Comparison of ENCODE assay signal across 8 cellular contexts in the genomic region with DNA sequence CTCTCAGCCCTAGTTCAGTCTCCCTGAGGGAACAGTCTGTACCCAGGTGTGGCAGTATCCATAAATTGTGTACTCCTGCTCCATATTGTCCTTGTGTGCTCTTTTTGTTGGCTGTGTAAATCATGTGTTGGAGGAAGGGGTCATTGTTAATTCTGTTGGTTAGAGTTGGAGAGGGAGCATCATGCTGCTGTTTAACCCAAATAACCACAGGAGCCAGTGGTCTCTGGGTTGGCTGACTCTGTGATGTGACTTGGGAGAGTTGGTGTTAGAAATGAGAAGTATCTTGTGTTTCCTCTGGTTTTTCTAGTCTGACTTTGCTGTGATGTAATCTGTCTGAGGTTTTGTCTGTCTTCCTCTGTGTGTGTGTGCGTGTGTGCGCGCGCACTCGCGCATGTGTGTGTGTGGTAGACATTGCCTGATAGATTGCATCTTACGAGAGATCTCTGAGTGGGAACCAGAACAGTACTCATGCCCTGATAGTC. TPM values are rescaled to one million over a fixed set of nuclear protein-coding genes. Genes with fewer than 3 reads are reported as not detected.
A peak's percentile ranks its signal among the peaks of the same experiment; 100 is the strongest.
DNase-seq lines count a peak whose midpoint lies in the region; ATAC-seq and TF ChIP-seq lines count a peak whose summit lies in the region.

No MANE protein-coding gene starts in this region.

- peak; percentile 47 to 76 for DNase-seq in activated CD8-positive, alpha-beta memory T cell treated with anti-CD3 and anti-CD28 coated beads for 1 hour (ENCODE audit: extremely low read depth in 1 of 2, low read depth in 1 of 2)
- DNase-seq in epithelial cell of esophagus (ENCODE audit: low read depth) (peak; percentile 60), progenitor cell of endocrine pancreas (ENCODE audit: low spot score, unreplicated experiment) (no peak), upper lobe of right lung (peak; percentile 93), WERI-Rb-1 (no peak)

- peak overlapping the region; percentile 66 for H3K4me2 ChIP-seq in BLaER1

- peak; percentile 76 for ATAC-seq in GM21381 (IDR thresholded peaks at IDR 0.05; ENCODE audit: unreplicated experiment)
- peak; percentile 91 for ATAC-seq in upper lobe of right lung

- peaks cover 11% of the 10 kb centered on the region for H3K36me3 Mint-ChIP-seq in IgD-negative memory B cell
- H3K36me3 Mint-ChIP-seq in progenitor cell of endocrine pancreas (ENCODE audit: insufficient read depth) = peaks cover 48% of the 10 kb centered on the region

- H3K9me3 Mint-ChIP-seq in IgD-negative memory B cell = no peaks in the 10 kb centered on the region
- no peaks in the 10 kb centered on the region for H3K9me3 Mint-ChIP-seq in progenitor cell of endocrine pancreas (ENCODE audit: low read depth)

- H3K4me1 Mint-ChIP-seq in IgD-negative memory B cell = peaks cover 33 to 42% (median 34%) of the 10 kb centered on the region in 3 donors
- peaks cover 40% of the 10 kb centered on the region for H3K4me1 Mint-ChIP-seq in progenitor cell of endocrine pancreas (ENCODE audit: low read depth)

- H3K27ac ChIP-seq in BLaER1 = no peak overlapping the region; the same call in 1 of the 2 replicates
- peak overlapping the region; percentile 75 for H3K27ac ChIP-seq in upper lobe of right lung
- no peak overlapping the region for H3K27ac ChIP-seq in WERI-Rb-1

- H3K4me1 ChIP-seq in BLaER1 (peaks cover 37% of the 10 kb centered on the region), upper lobe of right lung (peaks cover 71% of the 10 kb centered on the region)

- H3K27me3 Mint-ChIP-seq in IgD-negative memory B cell (no peaks in the 10 kb centered on the region), progenitor cell of endocrine pancreas (no peaks in the 10 kb centered on the region)

- no peaks in the 10 kb centered on the region for H3K27me3 ChIP-seq in BLaER1
- H3K27me3 ChIP-seq in upper lobe of right lung = no peaks in the 10 kb centered on the region
- no peaks in the 10 kb centered on the region for H3K27me3 ChIP-seq in WERI-Rb-1 (ENCODE audit: insufficient read depth, low read depth, severe bottlenecking)

- no peaks in the 10 kb centered on the region for H3K9me3 ChIP-seq in BLaER1
- no peaks in the 10 kb centered on the region for H3K9me3 ChIP-seq in upper lobe of right lung
- H3K9me3 ChIP-seq in WERI-Rb-1 (ENCODE audit: severe bottlenecking) = no peaks in the 10 kb centered on the region

- H3K27ac Mint-ChIP-seq in IgD-negative memory B cell = peak overlapping the region; percentile 48 to 99 (median 94)
- H3K27ac Mint-ChIP-seq in progenitor cell of endocrine pancreas = peak overlapping the region; percentile 51

- TF ChIP-seq CTCF in epithelial cell of esophagus (IDR thresholded peaks at IDR 0.05; ENCODE audit: insufficient read depth, low read depth, low read length, missing control alignments) = no peak
- no peak for TF ChIP-seq CTCF in progenitor cell of endocrine pancreas (IDR thresholded peaks at IDR 0.05; ENCODE audit: unreplicated experiment)
- no peak for TF ChIP-seq CTCF in upper lobe of right lung (IDR thresholded peaks at IDR 0.05)
- TF ChIP-seq CTCF in WERI-Rb-1 (IDR thresholded peaks at IDR 0.05; ENCODE audit: low read depth, low read length) = no peak

- no peak overlapping the region for H3K9ac ChIP-seq in BLaER1

- H3K4me3 Mint-ChIP-seq in IgD-negative memory B cell = peak overlapping the region; percentile 14 to 84 (median 55)
- no peak overlapping the region for H3K4me3 Mint-ChIP-seq in progenitor cell of endocrine pancreas (ENCODE audit: low read depth)

- H4K20me1 ChIP-seq in BLaER1 = no peaks in the 10 kb centered on the region

- intact Hi-C loops in upper lobe of right lung (cut with DNase I) = no loop called here

- H3K4me3 ChIP-seq in BLaER1 (no peak overlapping the region), epithelial cell of esophagus (ENCODE audit: low read length) (no peak overlapping the region), upper lobe of right lung (no peak overlapping the region), WERI-Rb-1 (ENCODE audit: low read depth, low read length) (no peak overlapping the region)

- peaks cover 27% of the 10 kb centered on the region for H3K36me3 ChIP-seq in BLaER1
- H3K36me3 ChIP-seq in upper lobe of right lung = peaks cover 36% of the 10 kb centered on the region
- peaks cover 6% of the 10 kb centered on the region for H3K36me3 ChIP-seq in WERI-Rb-1

RNA-seq across cellular contexts. Expression of gene CTNND1, which starts 30.5 kb away (rescaled TPM):
- 4.9 TPM for polyA plus RNA-seq in IgD-negative memory B cell
- 346 and 367 TPM in 2 replicates for total RNA-seq in progenitor cell of endocrine pancreas
- 245 TPM for total RNA-seq in upper lobe of right lung

RNA-seq across cellular contexts. Expression of gene BTBD18, which starts 40.5 kb away (rescaled TPM):
- 0.23 TPM for polyA plus RNA-seq in IgD-negative memory B cell
- total RNA-seq in progenitor cell of endocrine pancreas = not detected in 2 replicates
- not detected for total RNA-seq in upper lobe of right lung

RNA-seq across cellular contexts. Expression of gene SELENOH, which starts 50.8 kb away (rescaled TPM):
- polyA plus RNA-seq in IgD-negative memory B cell = 324 TPM
- total RNA-seq in progenitor cell of endocrine pancreas (206 and 223 TPM in 2 replicates), upper lobe of right lung (103 TPM)

Comparison
In these comparisons a context has a peak if more than half of its experiments do, and no peak if none do; other contexts are left out.
1. DNase-seq: peak in activated CD8-positive, alpha-beta memory T cell treated with anti-CD3 and anti-CD28 coated beads for 1 hour (2 of 2), epithelial cell of esophagus (single experiment) and upper lobe of right lung (single experiment); none in progenitor cell of endocrine pancreas (single experiment) and WERI-Rb-1 (single experiment).